In genomic region chr9:136829981-136830885, GRCh38 we compare ENCODE assay signal across 20 cellular contexts. TPM values are rescaled to one million over a fixed set of nuclear protein-coding genes. Genes with fewer than 3 reads are reported as not detected.
A peak's percentile ranks its signal among the peaks of the same experiment; 100 is the strongest.
DNase-seq lines count a peak whose midpoint lies in the region; ATAC-seq, FAIRE-seq and TF ChIP-seq lines count a peak whose summit lies in the region.
"Had no signal": no experiment of that assay in that cellular context is flagged by ENCODE, and none has a peak within 500 bp of the region (broad histone marks: within the 10 kb centered on the region; RNA-seq: fewer than 3 reads in every experiment).

No MANE protein-coding gene starts in this region.

- H3K36me3 ChIP-seq in small intestine (ENCODE audit: control insufficient read depth in 2 of 2, insufficient read depth in 2 of 2, low read length in 2 of 2), result peaks cover 11 to 19% of the 10 kb centered on the region in 2 donors

- H3K9me3 Mint-ChIP-seq in Calu3 (ENCODE audit: low read depth, unreplicated experiment), result no peaks in the 10 kb centered on the region
- no peaks in the 10 kb centered on the region for H3K9me3 Mint-ChIP-seq in activated CD8-positive, alpha-beta T cell treated with anti-CD3 and anti-CD28 coated beads for 36 hours
- H3K9me3 Mint-ChIP-seq: CD4-positive, alpha-beta T cell had no signal

- ATAC-seq in sciatic nerve, result peak; percentile 9
- ATAC-seq in activated CD8-positive, alpha-beta T cell treated with anti-CD3 and anti-CD28 coated beads for 36 hours, result no peak
- ATAC-seq: Panc1 had no signal

- no peaks in the 10 kb centered on the region for H3K27me3 Mint-ChIP-seq in Calu3 (ENCODE audit: unreplicated experiment)
- no peaks in the 10 kb centered on the region for H3K27me3 Mint-ChIP-seq in activated CD8-positive, alpha-beta T cell treated with anti-CD3 and anti-CD28 coated beads for 36 hours
- H3K27me3 Mint-ChIP-seq: CD4-positive, alpha-beta T cell had no signal

- H3K4me3 ChIP-seq in small intestine (ENCODE audit: low read depth in 1 of 2, low read length in 2 of 2), result no peak overlapping the region

- H3K9me3 ChIP-seq in small intestine (ENCODE audit: control insufficient read depth, low read depth), result no peaks in the 10 kb centered on the region

- H3K27me3 ChIP-seq in small intestine (ENCODE audit: control insufficient read depth in 2 of 2, insufficient read depth in 2 of 2, low read length in 2 of 2), result no peaks in the 10 kb centered on the region

- WGBS in small intestine, 3 donors, result 85 to 91% (median 90%) methylated on average over 37 to 41 of the region's 41 CpGs

- H3K4me3 Mint-ChIP-seq in Calu3 (ENCODE audit: low read depth, unreplicated experiment), result no peak overlapping the region
- no peak overlapping the region for H3K4me3 Mint-ChIP-seq in activated CD8-positive, alpha-beta T cell treated with anti-CD3 and anti-CD28 coated beads for 36 hours
- H3K4me3 Mint-ChIP-seq: CD4-positive, alpha-beta T cell had no signal

- POLR2A ChIA-PET in activated CD8-positive, alpha-beta T cell treated with anti-CD3 and anti-CD28 coated beads for 36 hours (lab: Charles Lee), result no interaction called here

- intact Hi-C loops in sciatic nerve (cut with DNase I) (no loop called here), Calu3 (cut with micrococcal nuclease; ENCODE audit: unreplicated experiment) (no loop called here)
- intact Hi-C loops in activated CD8-positive, alpha-beta T cell treated with anti-CD3 and anti-CD28 coated beads for 36 hours (cut with micrococcal nuclease), result no loop called here

- no peak overlapping the region for H3K27ac Mint-ChIP-seq in Calu3 (ENCODE audit: unreplicated experiment)
- H3K27ac Mint-ChIP-seq in activated CD8-positive, alpha-beta T cell treated with anti-CD3 and anti-CD28 coated beads for 36 hours, result no peak overlapping the region
- H3K27ac Mint-ChIP-seq: CD4-positive, alpha-beta T cell had no signal

- no peak overlapping the region for H3K27ac ChIP-seq in small intestine (ENCODE audit: low read depth in 1 of 2, low read length in 1 of 2)

- CTCF ChIA-PET in Calu3 (lab: Charles Lee), result no interaction called here
- CTCF ChIA-PET in activated CD8-positive, alpha-beta T cell treated with anti-CD3 and anti-CD28 coated beads for 36 hours (lab: Charles Lee), result interaction anchor here (0.8 to 1.1 kb wide), 2 partner anchors 11 to 199 kb away, joined by 3 read pairs; no protein-coding TSS in a partner anchor

- TF ChIP-seq CTCF in Calu3 (IDR thresholded peaks at IDR 0.05; ENCODE audit: unreplicated experiment), result no peak
- TF ChIP-seq CTCF in activated CD8-positive, alpha-beta T cell treated with anti-CD3 and anti-CD28 coated beads for 36 hours (IDR thresholded peaks at IDR 0.05), result no peak

- no peak for FAIRE-seq in small intestine (lab: Jason Lieb, UNC)

- in situ Hi-C loops in G401 (cut with HindIII; ENCODE audit: low sequenced_read_pairs), result no loop called here

- H3K36me3 Mint-ChIP-seq in Calu3 (ENCODE audit: insufficient read depth, unreplicated experiment), result peaks cover 22% of the 10 kb centered on the region
- H3K36me3 Mint-ChIP-seq in activated CD8-positive, alpha-beta T cell treated with anti-CD3 and anti-CD28 coated beads for 36 hours (ENCODE audit: low read depth), result peaks cover 5% of the 10 kb centered on the region

- DNase-seq in G401 (ENCODE audit: low spot score), result peak; percentile 63
- peak; percentile 60 for DNase-seq in cerebellar cortex (ENCODE audit: low spot score)
- DNase-seq in iPS-NIHi11 (ENCODE audit: low spot score), result peak; percentile 17
- no peak for DNase-seq in sciatic nerve (ENCODE audit: low spot score)
- no peak for DNase-seq in Calu3
- DNase-seq in small intestine, result no peak
- no peak for DNase-seq in activated CD8-positive, alpha-beta T cell treated with anti-CD3 and anti-CD28 coated beads for 36 hours
- no peak for DNase-seq in NAMALWA (ENCODE audit: low spot score)
- DNase-seq: AML-193; CD4-positive, alpha-beta T cell; DMS79 treated with DMSO at 0.1 percent for 48 hours; GF-D8; GOT3; KG1; NCI-H1105; NCI-H1930; NCI-H2171 treated with DMSO at 0.1 percent for 48 hours; NCI-H82; SHP77 treated with DMSO at 0.1 percent for 48 hours had no signal

- BruUV-seq in Calu3 (replicated peaks; lab: Mats Ljungman, UMichigan), result no TSS peak

- no peaks in the 10 kb centered on the region for H3K4me1 ChIP-seq in small intestine (ENCODE audit: control insufficient read depth in 2 of 2, insufficient read depth in 1 of 2, low read depth in 1 of 2, low read length in 1 of 2)

- H3K4me1 Mint-ChIP-seq in Calu3 (ENCODE audit: low read depth, unreplicated experiment), result no peaks in the 10 kb centered on the region
- no peaks in the 10 kb centered on the region for H3K4me1 Mint-ChIP-seq in activated CD8-positive, alpha-beta T cell treated with anti-CD3 and anti-CD28 coated beads for 36 hours (ENCODE audit: low read depth)

RNA-seq across cellular contexts. Expression of gene AJM1, which starts 12.0 kb away (rescaled TPM):
- 0.49 and 1.1 TPM in 2 replicates for total RNA-seq in G401 (2014; rRNA removed; shearing (Covaris generic))
- total RNA-seq in sciatic nerve (3.1 TPM), Calu3 (2022) (2.9 and 3.2 TPM in 2 replicates)
- polyA plus RNA-seq in small intestine, result 1 to 10 TPM; 1.1 to 3.3 (median 2.0) TPM
- total RNA-seq in activated CD8-positive, alpha-beta T cell treated with anti-CD3 and anti-CD28 coated beads for 36 hours, result 1 to 10 TPM; 5.8 to 6.4 TPM

RNA-seq across cellular contexts. Expression of gene PHPT1, which starts 19.0 kb away (rescaled TPM):
- 139 and 226 TPM in 2 replicates for total RNA-seq in G401 (2014; rRNA removed; shearing (Covaris generic))
- 76.4 TPM for total RNA-seq in sciatic nerve
- total RNA-seq in Calu3 (2022), result 44.1 and 48.7 TPM in 2 replicates
- 100 to 1,000 TPM; 111 to 185 (median 152) TPM for polyA plus RNA-seq in small intestine
- total RNA-seq in activated CD8-positive, alpha-beta T cell treated with anti-CD3 and anti-CD28 coated beads for 36 hours, result 100 to 1,000 TPM; 123 to 124 TPM

RNA-seq across cellular contexts. Expression of gene MAMDC4, which starts 21.9 kb away (rescaled TPM):
- total RNA-seq in G401 (2014; rRNA removed; shearing (Covaris generic)), result 1.9 TPM in 2 replicates
- total RNA-seq in sciatic nerve (3.0 TPM), Calu3 (2022) (3.1 and 3.6 TPM in 2 replicates)
- polyA plus RNA-seq in small intestine, result 1 to 10 TPM; 4.6 to 8.9 (median 8.9) TPM
- 10 to 100 TPM; 18.5 to 19.1 TPM for total RNA-seq in activated CD8-positive, alpha-beta T cell treated with anti-CD3 and anti-CD28 coated beads for 36 hours

RNA-seq across cellular contexts. Expression of gene RABL6, which starts 22.5 kb away (rescaled TPM):
- total RNA-seq in G401 (2014; rRNA removed; shearing (Covaris generic)), result 199 and 222 TPM in 2 replicates
- 46.9 TPM for total RNA-seq in sciatic nerve
- total RNA-seq in Calu3 (2022), result 68.9 and 72.4 TPM in 2 replicates
- 10 to 100 TPM; 75.5 to 88.1 (median 76.5) TPM for polyA plus RNA-seq in small intestine
- 10 to 100 TPM; 85.6 to 86.6 TPM for total RNA-seq in activated CD8-positive, alpha-beta T cell treated with anti-CD3 and anti-CD28 coated beads for 36 hours

RNA-seq across cellular contexts. Expression of gene CCDC183, which starts 34.1 kb away (rescaled TPM):
- not detected in 2 replicates for total RNA-seq in G401 (2014; rRNA removed; shearing (Covaris generic))
- total RNA-seq in sciatic nerve, result 2.5 TPM
- total RNA-seq in Calu3 (2022), result 0.38 TPM in 1 of 2 replicates, not detected in the other
- polyA plus RNA-seq in small intestine, result 1 to 10 TPM in 2 of 3 donors, under 1 TPM in 1; 0.40 to 2.7 (median 1.6) TPM
- under 1 TPM; 0.20 to 0.34 TPM for total RNA-seq in activated CD8-positive, alpha-beta T cell treated with anti-CD3 and anti-CD28 coated beads for 36 hours

Comparison
In these comparisons a context has a peak if more than half of its experiments do, and no peak if none do; other contexts are left out.
1. DNase-seq: peak in G401 (single experiment), cerebellar cortex (single experiment) and iPS-NIHi11 (single experiment); none in sciatic nerve (single experiment), Calu3 (single experiment), small intestine (single experiment), activated CD8-positive, alpha-beta T cell treated with anti-CD3 and anti-CD28 coated beads for 36 hours (single experiment) and NAMALWA (single experiment).